8 cellular contexts compared by ENCODE assay signal in genomic region chr10:133394801-133395221, GRCh38. TPM values are rescaled to one million over a fixed set of nuclear protein-coding genes. Genes with fewer than 3 reads are reported as not detected.
DNase-seq lines count a peak whose midpoint lies in the region; ATAC-seq and TF ChIP-seq lines count a peak whose summit lies in the region.

No MANE protein-coding gene starts in this region.

- H3K27me3 Mint-ChIP-seq in stimulated activated naive CD8-positive, alpha-beta T cell treated with anti-CD3 and anti-CD28 coated beads, Interleukin-15, Interleukin-2, amounts not matched to agents 100 ng/mL and 50 ng/mL, for 24 hours = no peaks in the 10 kb centered on the region
- H3K27me3 Mint-ChIP-seq in brain (no peaks in the 10 kb centered on the region), memory B cell (no peaks in the 10 kb centered on the region)

- peak overlapping the region; percentile 86 to 93 for H3K4me3 ChIP-seq in vagina

- no peak for TF ChIP-seq POLR2A in vagina (IDR thresholded peaks at IDR 0.05)

- DNase-seq in stimulated activated naive CD8-positive, alpha-beta T cell treated with anti-CD3 and anti-CD28 coated beads, Interleukin-15, Interleukin-2, amounts not matched to agents 100 U/mL and 50 U/mL, for 24 hours = no peak
- DNase-seq in memory B cell (ENCODE audit: low spot score in 2 of 2) = no peak
- peak in 1 of 2 donors; percentile 82 for DNase-seq in vagina (ENCODE audit: extremely low spot score in 2 of 2)
- no peak for DNase-seq in NCI-H1694 treated with DMSO at 0.1 percent for 48 hours (lab: John Stamatoyannopoulos, UW)
- DNase-seq in NCI-H1092 (lab: John Stamatoyannopoulos, UW) = no peak

- no peak for TF ChIP-seq CTCF in brain (conservative IDR thresholded peaks at IDR 0.05)
- TF ChIP-seq CTCF in vagina (IDR thresholded peaks at IDR 0.05) = no peak

- H3K36me3 ChIP-seq in vagina = peaks cover 0 to 32% of the 10 kb centered on the region in 2 donors

- peaks cover 62% of the 10 kb centered on the region for H3K4me1 Mint-ChIP-seq in stimulated activated naive CD8-positive, alpha-beta T cell treated with anti-CD3 and anti-CD28 coated beads, Interleukin-15, Interleukin-2, amounts not matched to agents 100 ng/mL and 50 ng/mL, for 24 hours (ENCODE audit: low read depth)
- H3K4me1 Mint-ChIP-seq in brain (peaks cover 30% of the 10 kb centered on the region), memory B cell (peaks cover 40% of the 10 kb centered on the region)

- H3K9me3 ChIP-seq in vagina = no peaks in the 10 kb centered on the region

- H3K27ac ChIP-seq in vagina = peak overlapping the region; percentile 77

- H3K27ac Mint-ChIP-seq in stimulated activated naive CD8-positive, alpha-beta T cell treated with anti-CD3 and anti-CD28 coated beads, Interleukin-15, Interleukin-2, amounts not matched to agents 100 ng/mL and 50 ng/mL, for 24 hours = peak overlapping the region; percentile 97
- H3K27ac Mint-ChIP-seq in brain (peak overlapping the region; percentile 89 to 96 (median 95)), memory B cell (peak overlapping the region; percentile 84)

- peaks cover 43% of the 10 kb centered on the region for H3K36me3 Mint-ChIP-seq in stimulated activated naive CD8-positive, alpha-beta T cell treated with anti-CD3 and anti-CD28 coated beads, Interleukin-15, Interleukin-2, amounts not matched to agents 100 ng/mL and 50 ng/mL, for 24 hours (ENCODE audit: low read depth)
- peaks cover 40% of the 10 kb centered on the region for H3K36me3 Mint-ChIP-seq in brain
- peaks cover 17% of the 10 kb centered on the region for H3K36me3 Mint-ChIP-seq in memory B cell

- no peaks in the 10 kb centered on the region for H3K9me3 Mint-ChIP-seq in stimulated activated naive CD8-positive, alpha-beta T cell treated with anti-CD3 and anti-CD28 coated beads, Interleukin-15, Interleukin-2, amounts not matched to agents 100 ng/mL and 50 ng/mL, for 24 hours
- H3K9me3 Mint-ChIP-seq in brain (no peaks in the 10 kb centered on the region), memory B cell (no peaks in the 10 kb centered on the region)

- no peak for ATAC-seq in stimulated activated naive CD8-positive, alpha-beta T cell treated with anti-CD3 and anti-CD28 coated beads, Interleukin-15, Interleukin-2, amounts not matched to agents 100 U/mL and 50 U/mL, for 24 hours
- ATAC-seq in memory B cell (ENCODE audit: low read depth) = no peak
- ATAC-seq in HG03378 (IDR thresholded peaks at IDR 0.05; ENCODE audit: unreplicated experiment) = no peak

- peaks cover 18% of the 10 kb centered on the region for H3K4me1 ChIP-seq in vagina

- intact Hi-C loops in vagina (cut with DNase I) = loop anchor here (5.0 kb wide), 1 partner anchor 88 kb away; the partner anchor contains the start of genes TUBGCP2 and ZNF511

- peak overlapping the region; percentile 96 for H3K4me3 Mint-ChIP-seq in stimulated activated naive CD8-positive, alpha-beta T cell treated with anti-CD3 and anti-CD28 coated beads, Interleukin-15, Interleukin-2, amounts not matched to agents 100 ng/mL and 50 ng/mL, for 24 hours
- H3K4me3 Mint-ChIP-seq in brain (peak overlapping the region; percentile 90 to 98 (median 96)), memory B cell (peak overlapping the region; percentile 89)

- no peaks in the 10 kb centered on the region for H3K27me3 ChIP-seq in vagina

RNA-seq across cellular contexts. Expression of gene MTG1, which starts 0.9 kb away (rescaled TPM):
- polyA plus RNA-seq in brain (ENCODE audit: insufficient read depth, low read depth, low replicate concordance) = 31.3 TPM
- 57.5 TPM for total RNA-seq in vagina

RNA-seq across cellular contexts. Expression of gene PAOX, which starts 15.7 kb away (rescaled TPM):
- polyA plus RNA-seq in brain (ENCODE audit: insufficient read depth, low read depth, low replicate concordance) = 7.9 TPM
- total RNA-seq in vagina = 16.9 TPM

RNA-seq across cellular contexts. Expression of gene ECHS1, which starts 21.7 kb away (rescaled TPM):
- 132 TPM for polyA plus RNA-seq in brain (ENCODE audit: insufficient read depth, low read depth, low replicate concordance)
- 45.4 TPM for total RNA-seq in vagina

RNA-seq across cellular contexts. Expression of gene SPRN, which starts 29.6 kb away (rescaled TPM):
- 9.2 TPM for polyA plus RNA-seq in brain (ENCODE audit: insufficient read depth, low read depth, low replicate concordance)
- total RNA-seq in vagina = not detected

RNA-seq across cellular contexts. Expression of gene FUOM, which starts 37.0 kb away (rescaled TPM):
- 3.5 TPM for polyA plus RNA-seq in brain (ENCODE audit: insufficient read depth, low read depth, low replicate concordance)
- total RNA-seq in vagina = 54.0 TPM
